Comparison of ENCODE assay signal across 8 cellular contexts in the genomic region with DNA sequence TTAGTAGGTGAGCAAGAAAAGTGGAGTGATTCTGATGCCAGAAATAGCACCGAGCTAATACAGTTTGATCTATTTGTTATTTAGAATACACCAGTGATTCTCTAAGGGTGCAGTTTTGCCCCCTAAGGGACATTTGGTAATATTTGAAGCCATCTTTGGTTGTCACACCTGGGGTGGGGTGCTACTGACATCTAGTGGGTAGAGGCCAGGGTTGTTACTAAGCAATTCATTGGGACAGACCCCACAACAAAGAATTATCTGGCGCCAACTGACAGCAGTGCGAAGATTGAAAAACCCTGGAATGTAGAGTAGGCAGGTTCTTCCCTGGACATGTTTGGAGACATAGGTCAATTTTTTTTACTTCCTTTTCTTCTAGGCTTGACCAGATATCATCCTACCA. TPM values are rescaled to one million over a fixed set of nuclear protein-coding genes. Genes with fewer than 3 reads are reported as not detected.
A peak's percentile ranks its signal among the peaks of the same experiment; 100 is the strongest.
DNase-seq lines count a peak whose midpoint lies in the region; ATAC-seq and TF ChIP-seq lines count a peak whose summit lies in the region.

No MANE protein-coding gene starts in this region.

- H3K36me3 ChIP-seq in uterus = no peaks in the 10 kb centered on the region

- TF ChIP-seq CTCF in uterus (IDR thresholded peaks at IDR 0.05) = no peak

- H3K4me1 ChIP-seq in uterus = no peaks in the 10 kb centered on the region

- intact Hi-C loops in uterus (cut with DNase I; ENCODE audit: low total_unique reads) = no loop called here

- no peak overlapping the region for H3K4me3 ChIP-seq in uterus

- ATAC-seq in GM21390 (IDR thresholded peaks at IDR 0.05; ENCODE audit: unreplicated experiment) = peak; percentile 58
- peak; percentile 80 for ATAC-seq in stimulated activated naive CD8-positive, alpha-beta T cell treated with anti-CD3 and anti-CD28 coated beads, Interleukin-15, Interleukin-2, amounts not matched to agents 100 U/mL and 50 U/mL, for 24 hours
- no peak for ATAC-seq in GM18520 (IDR thresholded peaks at IDR 0.05; ENCODE audit: unreplicated experiment)

- no peak for TF ChIP-seq POLR2A in uterus (IDR thresholded peaks at IDR 0.05)

- no peaks in the 10 kb centered on the region for H3K27me3 ChIP-seq in uterus

- peak; percentile 29 for DNase-seq in D341Med (ENCODE audit: low spot score)
- peak; percentile 5 for DNase-seq in LoVo (ENCODE audit: low spot score)
- DNase-seq in activated CD4-positive, alpha-beta T cell treated with anti-CD3 and anti-CD28 coated beads, Interleukin-2, amount 50 U/mL, for 48 hours = peak; percentile 17 to 29
- DNase-seq in glomerular visceral epithelial cell (ENCODE audit: extremely low spot score) = peak; percentile 5
- DNase-seq in stimulated activated naive CD8-positive, alpha-beta T cell treated with anti-CD3 and anti-CD28 coated beads, Interleukin-15, Interleukin-2, amounts not matched to agents 100 U/mL and 50 U/mL, for 24 hours = peak; percentile 44
- no peak for DNase-seq in uterus

- H3K27ac ChIP-seq in uterus = no peak overlapping the region

- no peaks in the 10 kb centered on the region for H3K9me3 ChIP-seq in uterus

RNA-seq across cellular contexts. Expression of a gene that starts 14.6 kb away (rescaled TPM):
- 10 to 100 TPM in 3 of 4 donors, 1 to 10 TPM in 1; 4.7 to 45.4 (median 36.8) TPM for total RNA-seq in uterus

Comparison
In these comparisons a context has a peak if more than half of its experiments do, and no peak if none do; other contexts are left out.
1. DNase-seq: peak in D341Med (single experiment), LoVo (single experiment), activated CD4-positive, alpha-beta T cell treated with anti-CD3 and anti-CD28 coated beads, Interleukin-2, amount 50 U/mL, for 48 hours (2 of 2), glomerular visceral epithelial cell (single experiment) and stimulated activated naive CD8-positive, alpha-beta T cell treated with anti-CD3 and anti-CD28 coated beads, Interleukin-15, Interleukin-2, amounts not matched to agents 100 U/mL and 50 U/mL, for 24 hours (single experiment); none in uterus (0 of 2).